1 cellular context compared by ENCODE assay signal in genomic region chr12:48442191-48442828, GRCh38.
TF ChIP-seq lines count a peak whose summit lies in the region.

No MANE protein-coding gene starts in this region.

TF ChIP-seq in SK-N-SH treated with all-trans-retinoic acid at 6 μM for 48 hours, 23 proteins besides CTCF, POLR2A, EP300 and RAD21 (continued from another document):
- TF ChIP-seq CSRNP3 (CRISPR knock-in tag; IDR thresholded peaks at IDR 0.05): no peak
- TF ChIP-seq ZNF70 (CRISPR knock-in tag; IDR thresholded peaks at IDR 0.05): no peak
- TF ChIP-seq TCF4 (CRISPR knock-in tag; IDR thresholded peaks at IDR 0.05; ENCODE audit: borderline replicate concordance): no peak
- TF ChIP-seq ZNF8 (CRISPR knock-in tag; IDR thresholded peaks at IDR 0.05): no peak
- no peak for TF ChIP-seq SNAI2 (CRISPR knock-in tag; IDR thresholded peaks at IDR 0.05)
- no peak for TF ChIP-seq OSR1 (CRISPR knock-in tag; IDR thresholded peaks at IDR 0.05)
TF ChIP-seq in SK-N-SH treated with all-trans-retinoic acid at 6 μM for 48 hours: peak in this region for 0.
